Comparison of ENCODE assay signal across 21 cellular contexts in the genomic region with DNA sequence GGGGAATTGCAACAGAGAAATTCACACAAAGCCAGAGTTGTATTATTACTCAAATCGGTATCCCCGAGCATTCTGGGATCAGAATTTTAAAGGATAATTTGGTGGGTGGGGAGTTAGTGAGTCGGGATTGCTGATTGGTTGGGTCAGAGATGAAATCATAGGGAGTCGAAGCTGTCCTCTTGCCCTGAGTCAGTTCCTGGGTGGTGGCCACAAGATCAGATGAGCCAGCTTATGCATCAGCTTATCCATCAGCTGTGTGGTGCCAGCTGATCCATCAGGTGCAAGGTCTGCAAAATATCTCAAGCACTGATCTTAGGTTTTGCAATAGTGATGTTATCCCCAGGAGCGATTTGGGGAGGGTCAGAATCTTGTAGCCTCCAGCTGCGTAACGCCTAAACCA.
"Had no signal": no experiment of that assay in that cellular context is flagged by ENCODE, and none has a peak within 500 bp of the region (broad histone marks: within the 10 kb centered on the region; RNA-seq: fewer than 3 reads in every experiment).

No MANE protein-coding gene starts in this region.

- H3K4me1 ChIP-seq: breast epithelium, neural progenitor cell had no signal

- H3K27ac ChIP-seq: adrenal gland, breast epithelium, esophagus muscularis mucosa, neural progenitor cell, right lobe of liver, upper lobe of right lung had no signal

- H3K4me1 Mint-ChIP-seq: neural progenitor cell, WTC11 had no signal

- H3K9ac ChIP-seq: neural progenitor cell had no signal

- H3K9me3 Mint-ChIP-seq: activated naive CD4-positive, alpha-beta T cell treated with anti-CD3 and anti-CD28 coated beads, Interleukin-2, amount 10 ng/mL, durations not matched to agents 7 days and 5 days; naive B cell; neural progenitor cell; stimulated activated naive B cell treated with anti-CD40 and anti-IgM and Interleukin-4, amounts not matched to agents 10 μg/mL and 1 μg/mL and 100 μg/mL, for 72 hours; T-helper 2 cell treated with Interferon-gamma antibody and Interleukin-4, amounts not matched to agents 5 μg/mL and 100 μg/mL, for 36 hours had no signal

- H3K27me3 ChIP-seq: neural progenitor cell, right lobe of liver had no signal

- DNase-seq: activated CD4-positive, alpha-beta T cell treated with anti-CD3 and anti-CD28 coated beads for 4 hours; activated naive CD4-positive, alpha-beta T cell treated with anti-CD3 and anti-CD28 coated beads, Interleukin-2, amount 10 ng/mL, durations not matched to agents 7 days and 5 days; activated T-cell treated with anti-CD3 and anti-CD28 coated beads, Interleukin-2, amount 50 U/mL, for 1 hour; cerebellar nuclear complex; cortex of kidney; effector CD8-positive, alpha-beta T cell; left ventricle myocardium superior; mesenchymal stem cell; mucosa of descending colon; naive B cell; right lobe of liver; stimulated activated CD4-positive, alpha-beta T cell treated with anti-CD3 and anti-CD28 coated beads, Interleukin-4, amount 100 ng/mL, for 4 hours; stimulated activated naive B cell treated with anti-CD40 and anti-IgM and Interleukin-4, amounts not matched to agents 10 μg/mL and 1 μg/mL and 100 μg/mL, for 72 hours; upper lobe of right lung had no signal

- H3K4me3 Mint-ChIP-seq: activated naive CD4-positive, alpha-beta T cell treated with anti-CD3 and anti-CD28 coated beads, Interleukin-2, amount 10 ng/mL, durations not matched to agents 7 days and 5 days; neural progenitor cell; stimulated activated naive B cell treated with anti-CD40 and anti-IgM and Interleukin-4, amounts not matched to agents 10 μg/mL and 1 μg/mL and 100 μg/mL, for 72 hours; T-helper 2 cell treated with Interferon-gamma antibody and Interleukin-4, amounts not matched to agents 5 μg/mL and 100 μg/mL, for 36 hours; WTC11 had no signal

- H3K36me3 ChIP-seq: adrenal gland, breast epithelium, esophagus muscularis mucosa, neural progenitor cell, right lobe of liver, upper lobe of right lung had no signal

- H3K9me3 ChIP-seq: adrenal gland, esophagus muscularis mucosa, mucosa of descending colon, right lobe of liver, upper lobe of right lung had no signal

- H3K4me3 ChIP-seq: adrenal gland, breast epithelium, esophagus muscularis mucosa, mucosa of descending colon, neural progenitor cell, right lobe of liver, smooth muscle cell, upper lobe of right lung had no signal

- H3K36me3 Mint-ChIP-seq: activated naive CD4-positive, alpha-beta T cell treated with anti-CD3 and anti-CD28 coated beads, Interleukin-2, amount 10 ng/mL, durations not matched to agents 7 days and 5 days; naive B cell; neural progenitor cell; stimulated activated naive B cell treated with anti-CD40 and anti-IgM and Interleukin-4, amounts not matched to agents 10 μg/mL and 1 μg/mL and 100 μg/mL, for 72 hours; WTC11 had no signal

- H3K4me2 ChIP-seq: neural progenitor cell, smooth muscle cell had no signal

- ATAC-seq: left ventricle myocardium superior, mucosa of descending colon, right lobe of liver, upper lobe of right lung, WTC11 had no signal

- H3K27ac Mint-ChIP-seq: activated naive CD4-positive, alpha-beta T cell treated with anti-CD3 and anti-CD28 coated beads, Interleukin-2, amount 10 ng/mL, durations not matched to agents 7 days and 5 days; neural progenitor cell; stimulated activated naive B cell treated with anti-CD40 and anti-IgM and Interleukin-4, amounts not matched to agents 10 μg/mL and 1 μg/mL and 100 μg/mL, for 72 hours; T-helper 2 cell treated with Interferon-gamma antibody and Interleukin-4, amounts not matched to agents 5 μg/mL and 100 μg/mL, for 36 hours; WTC11 had no signal
